ENCODE assay signal across 12 cellular contexts in genomic region chr15:34154725-34155204, GRCh38. TPM values are rescaled to one million over a fixed set of nuclear protein-coding genes. Genes with fewer than 3 reads are reported as not detected.
DNase-seq lines count a peak whose midpoint lies in the region; ATAC-seq, FAIRE-seq and TF ChIP-seq lines count a peak whose summit lies in the region.
"Had no signal": no experiment of that assay in that cellular context is flagged by ENCODE, and none has a peak within 500 bp of the region (broad histone marks: within the 10 kb centered on the region; RNA-seq: fewer than 3 reads in every experiment).

No MANE protein-coding gene starts in this region.

- no peak overlapping the region for H3K23ac ChIP-seq in neuronal stem cell (ENCODE audit: low read depth, low read length, poor library complexity)

- H3K14ac ChIP-seq in neuronal stem cell (ENCODE audit: low read length) = no peak overlapping the region

- H3K4me1 ChIP-seq in A549 (no peaks in the 10 kb centered on the region), RWPE2 (ENCODE audit: insufficient read depth, poor library complexity, severe bottlenecking) (no peaks in the 10 kb centered on the region), neural progenitor cell (no peaks in the 10 kb centered on the region), neuronal stem cell (ENCODE audit: control insufficient read depth in 2 of 2, insufficient read depth in 1 of 2, low read depth in 1 of 2, low read length in 2 of 2) (no peaks in the 10 kb centered on the region)

- CTCF ChIA-PET in A549 (lab: Yijun Ruan, JAX) = interaction anchor here (0.9 to 1.4 kb wide), 5 partner anchors 12 to 55 kb away, joined by 3 to 4 read pairs (median 3); partner anchors contain the start of gene KATNBL1

- H3K9me3 ChIP-seq in A549 (peaks cover 36% of the 10 kb centered on the region), RWPE2 (ENCODE audit: severe bottlenecking) (peaks cover 20% of the 10 kb centered on the region), neural progenitor cell (ENCODE audit: low read depth) (no peaks in the 10 kb centered on the region), neuronal stem cell (replicated peaks in 1 of 2; ENCODE audit: control insufficient read depth in 2 of 2, insufficient read depth in 1 of 2, low read depth in 1 of 2, low read length in 2 of 2) (peaks cover 2 to 27% of the 10 kb centered on the region in 2 donors)

- no peaks in the 10 kb centered on the region for H3K4me1 Mint-ChIP-seq in neural progenitor cell
- H3K4me1 Mint-ChIP-seq: brain had no signal

- H3K79me2 ChIP-seq in neural progenitor cell (ENCODE audit: low read depth) = no peaks in the 10 kb centered on the region

- ATAC-seq in A549 = peak; percentile 93 to 97
- peak; percentile 83 for ATAC-seq in RWPE2 (ENCODE audit: low read depth)
- ATAC-seq in esophagus mucosa = peak; percentile 97

- no peak overlapping the region for H3K4ac ChIP-seq in neuronal stem cell (ENCODE audit: low read length)

- peaks cover 11% of the 10 kb centered on the region for H3K9me3 Mint-ChIP-seq in neural progenitor cell

- no peak overlapping the region for H2BK15ac ChIP-seq in neuronal stem cell (ENCODE audit: low read length)

- H3K4me3 ChIP-seq in A549 = no peak overlapping the region
- H3K4me3 ChIP-seq in RWPE2 (ENCODE audit: severe bottlenecking) = no peak overlapping the region
- H3K4me3 ChIP-seq in coronary artery = no peak overlapping the region
- H3K4me3 ChIP-seq in neural progenitor cell = no peak overlapping the region
- no peak overlapping the region for H3K4me3 ChIP-seq in neuronal stem cell (ENCODE audit: low read length in 2 of 2)

- no peak overlapping the region for H3K27ac Mint-ChIP-seq in neural progenitor cell
- H3K27ac Mint-ChIP-seq: brain had no signal

- no peak overlapping the region for H3K18ac ChIP-seq in neuronal stem cell (ENCODE audit: low read length)

- TF ChIP-seq POLR2A in A549 (IDR thresholded peaks at IDR 0.05; ENCODE audit: low read length) = no peak
- TF ChIP-seq POLR2A in GM12891 (IDR thresholded peaks at IDR 0.05; ENCODE audit: low read depth, low read length) = no peak

- 86% methylated on average over 7 of the region's 7 CpGs for WGBS in A549 (ENCODE audit: missing lambda C conversion rate)
- WGBS in neuronal stem cell (ENCODE audit: extremely low coverage in 2 of 2, insufficient read length in 2 of 2, insufficient replicate concordance in 1 of 2), 2 donors = no CpG with 5 or more reads among the region's 7 CpGs

- no peak overlapping the region for H4K91ac ChIP-seq in neuronal stem cell (ENCODE audit: low read depth, low read length, poor library complexity)

- H2BK120ac ChIP-seq in neuronal stem cell (ENCODE audit: low read depth, low read length) = no peak overlapping the region

- no peak overlapping the region for H2AFZ ChIP-seq in neural progenitor cell (replicated peaks)
- H2AFZ ChIP-seq in neuronal stem cell (ENCODE audit: low read length) = no peak overlapping the region

- peaks cover 60% of the 10 kb centered on the region for H3K36me3 Mint-ChIP-seq in neural progenitor cell

- no peak for TF ChIP-seq EP300 in A549 (IDR thresholded peaks at IDR 0.05)

- no peak overlapping the region for H4K8ac ChIP-seq in neuronal stem cell (ENCODE audit: low read depth, low read length)

- H2AK5ac ChIP-seq in neuronal stem cell (ENCODE audit: low read depth, low read length) = no peak overlapping the region

- peak; percentile 40 to 87 for DNase-seq in A549 (ENCODE audit: low read depth in 1 of 2, low spot score in 1 of 2)
- DNase-seq in GM12891 (ENCODE audit: insufficient read length, low spot score) = no peak
- no peak for DNase-seq in RWPE2 (ENCODE audit: low spot score)
- no peak for DNase-seq in NCI-H1694 treated with DMSO at 0.1 percent for 48 hours (lab: John Stamatoyannopoulos, UW)
- DNase-seq in coronary artery (ENCODE audit: low spot score) = no peak
- DNase-seq in neural progenitor cell (ENCODE audit: low spot score) = no peak
- no peak for DNase-seq in neuronal stem cell (ENCODE audit: low spot score)
- DNase-seq: DMS 273 treated with DMSO at 0.1 percent for 48 hours, NCI-H345 had no signal

- FAIRE-seq in A549 (lab: Jason Lieb, UNC) (no peak), GM12891 (lab: Jason Lieb, UNC) (no peak)
- FAIRE-seq: TTC549 had no signal

- H2BK5ac ChIP-seq in neuronal stem cell (ENCODE audit: low read length) = no peak overlapping the region

- no peaks in the 10 kb centered on the region for H3F3A ChIP-seq in neural progenitor cell (ENCODE audit: low read depth)

- POLR2A ChIA-PET in A549 (lab: Yijun Ruan, JAX) = no interaction called here

- no peaks in the 10 kb centered on the region for H4K20me1 ChIP-seq in neural progenitor cell (ENCODE audit: low read depth)

- no peaks in the 10 kb centered on the region for H3K27me3 ChIP-seq in RWPE2 (ENCODE audit: insufficient read depth, poor library complexity, severe bottlenecking)
- H3K27me3 ChIP-seq in neural progenitor cell = no peaks in the 10 kb centered on the region
- H3K27me3 ChIP-seq in neuronal stem cell (ENCODE audit: control insufficient read depth in 3 of 3, insufficient read depth in 3 of 3, low read depth in 1 of 3, low read length in 3 of 3) = no peaks in the 10 kb centered on the region

- H3K4me3 Mint-ChIP-seq in neural progenitor cell = no peak overlapping the region
- H3K4me3 Mint-ChIP-seq: brain had no signal

- peak overlapping the region; percentile 58 to 74 for H3K27ac ChIP-seq in A549
- H3K27ac ChIP-seq in RWPE2 (ENCODE audit: poor library complexity, severe bottlenecking) = peak overlapping the region; percentile 50
- H3K27ac ChIP-seq in coronary artery = no peak overlapping the region
- H3K27ac ChIP-seq in neural progenitor cell = no peak overlapping the region
- no peak overlapping the region for H3K27ac ChIP-seq in neuronal stem cell (replicated peaks; ENCODE audit: low read length)

- TF ChIP-seq CTCF in A549 (IDR thresholded peaks at IDR 0.05) = no peak
- no peak for TF ChIP-seq CTCF in RWPE2 (IDR thresholded peaks at IDR 0.05; ENCODE audit: poor library complexity, severe bottlenecking)
- TF ChIP-seq CTCF in coronary artery (IDR thresholded peaks at IDR 0.05) = no peak
- TF ChIP-seq CTCF in neural progenitor cell (IDR thresholded peaks at IDR 0.05) = no peak

- no peak overlapping the region for H2BK12ac ChIP-seq in neuronal stem cell (ENCODE audit: low read length)

- TF ChIP-seq RAD21 in A549 (conservative IDR thresholded peaks at IDR 0.05 in 1 of 2, IDR thresholded peaks at IDR 0.05 in 1 of 2) = no peak

- no peak overlapping the region for H3K9ac ChIP-seq in neural progenitor cell
- H3K9ac ChIP-seq in neuronal stem cell (ENCODE audit: low read depth, low read length, poor library complexity) = no peak overlapping the region

- peaks cover 2% of the 10 kb centered on the region for H3K79me1 ChIP-seq in neuronal stem cell (ENCODE audit: low read depth, low read length)

- H3K36me3 ChIP-seq in RWPE2 (ENCODE audit: low read depth) (peaks cover 87% of the 10 kb centered on the region), neural progenitor cell (peaks cover 8% of the 10 kb centered on the region), neuronal stem cell (replicated peaks in 1 of 2; ENCODE audit: control insufficient read depth in 2 of 2, insufficient read depth in 2 of 2, low read length in 2 of 2) (peaks cover 11 to 97% of the 10 kb centered on the region in 2 donors)

- no peak overlapping the region for H3K4me2 ChIP-seq in A549
- H3K4me2 ChIP-seq in neural progenitor cell = no peak overlapping the region
- no peak overlapping the region for H3K4me2 ChIP-seq in neuronal stem cell (ENCODE audit: insufficient read depth, low read length, poor library complexity, severe bottlenecking)

- H3K27me3 Mint-ChIP-seq in neural progenitor cell (ENCODE audit: insufficient read depth, low read depth) = peaks cover 5% of the 10 kb centered on the region
- H3K27me3 Mint-ChIP-seq: brain had no signal

TF ChIP-seq in A549, 52 proteins besides CTCF, POLR2A, EP300 and RAD21 (continues in another document):
- no peak for TF ChIP-seq RCOR1 (IDR thresholded peaks at IDR 0.05; ENCODE audit: low read depth, low read length)

TF ChIP-seq in GM12891, 5 proteins besides CTCF, POLR2A, EP300 and RAD21:
- TF ChIP-seq SPI1 (IDR thresholded peaks at IDR 0.05; ENCODE audit: low read depth, low read length) (0 out of 2 replicates have a peak, but pooled peaks have one; percentile 1), PAX5 (IDR thresholded peaks at IDR 0.05; ENCODE audit: insufficient read depth, low read length, severe bottlenecking) (no peak)

RNA-seq across cellular contexts. Expression of gene PGBD4, which starts 52.9 kb away (rescaled TPM):
- 4.5 and 4.7 TPM in 2 replicates for polyA plus RNA-seq in A549 (2011; rRNA removed)
- 1.1 TPM in 2 replicates for polyA plus RNA-seq in A549 (2012; cell fraction: cytosol; rRNA removed)
- 0.83 and 0.88 TPM in 2 replicates for polyA plus RNA-seq in A549 (2012; cell fraction: nucleus; rRNA removed)
- 3.7 to 4.3 TPM (median 4.0 TPM) in 3 replicates for polyA plus RNA-seq in A549 (2017; fragmentation: RNase III; extraction: RNeasy Plus Mini Kit Qiagen cat#74134 plus additional on column Dnase treatment)
- polyA minus RNA-seq in A549 (2011; rRNA and poly(A)+ RNA removed) = 3.3 and 3.8 TPM in 2 replicates
- polyA plus RNA-seq in GM12891 (2012; ENCODE audit: low read depth, missing spikeins) = 1.3 TPM
- 0.76 TPM for total RNA-seq in esophagus mucosa
- total RNA-seq in neural progenitor cell (ENCODE audit: low replicate concordance) = 0.93 and 1.7 TPM in 2 replicates
- polyA plus RNA-seq in neuronal stem cell (2013, experiment 1 of 2) = 0.54 TPM
- polyA plus RNA-seq in neuronal stem cell (2013, experiment 2 of 2) = 0.48 TPM

RNA-seq across cellular contexts. Expression of gene EMC7, which starts 53.1 kb away (rescaled TPM):
- polyA plus RNA-seq in A549 (2011; rRNA removed) = 167 and 221 TPM in 2 replicates
- polyA plus RNA-seq in A549 (2012; cell fraction: cytosol; rRNA removed) = 76.9 and 87.9 TPM in 2 replicates
- 25.6 and 39.9 TPM in 2 replicates for polyA plus RNA-seq in A549 (2012; cell fraction: nucleus; rRNA removed)
- polyA plus RNA-seq in A549 (2017; fragmentation: RNase III; extraction: RNeasy Plus Mini Kit Qiagen cat#74134 plus additional on column Dnase treatment) = 129 to 135 TPM (median 135 TPM) in 3 replicates
- polyA minus RNA-seq in A549 (2011; rRNA and poly(A)+ RNA removed) = 24.9 and 26.8 TPM in 2 replicates
- 46.6 TPM for polyA plus RNA-seq in GM12891 (2012; ENCODE audit: low read depth, missing spikeins)
- total RNA-seq in esophagus mucosa = 41.5 TPM
- 18.6 and 25.6 TPM in 2 replicates for total RNA-seq in neural progenitor cell (ENCODE audit: low replicate concordance)
- 30.8 TPM for polyA plus RNA-seq in neuronal stem cell (2013, experiment 1 of 2)
- 30.1 TPM for polyA plus RNA-seq in neuronal stem cell (2013, experiment 2 of 2)

RNA-seq across cellular contexts. Expression of gene KATNBL1, which starts 55.1 kb away (rescaled TPM):
- polyA plus RNA-seq in A549 (2011; rRNA removed) = 46.6 and 75.8 TPM in 2 replicates
- 11.0 and 11.8 TPM in 2 replicates for polyA plus RNA-seq in A549 (2012; cell fraction: cytosol; rRNA removed)
- polyA plus RNA-seq in A549 (2012; cell fraction: nucleus; rRNA removed) = 6.8 and 11.0 TPM in 2 replicates
- 35.2 to 40.1 TPM (median 40.0 TPM) in 3 replicates for polyA plus RNA-seq in A549 (2017; fragmentation: RNase III; extraction: RNeasy Plus Mini Kit Qiagen cat#74134 plus additional on column Dnase treatment)
- 11.9 and 18.6 TPM in 2 replicates for polyA minus RNA-seq in A549 (2011; rRNA and poly(A)+ RNA removed)
- polyA plus RNA-seq in GM12891 (2012; ENCODE audit: low read depth, missing spikeins) = 18.2 TPM
- total RNA-seq in esophagus mucosa = 50.3 TPM
- total RNA-seq in neural progenitor cell (ENCODE audit: low replicate concordance) = 124 and 178 TPM in 2 replicates
- 47.1 TPM for polyA plus RNA-seq in neuronal stem cell (2013, experiment 1 of 2)
- 48.6 TPM for polyA plus RNA-seq in neuronal stem cell (2013, experiment 2 of 2)

Comparison
In these comparisons a context has a peak if more than half of its experiments do, and no peak if none do; other contexts are left out.
1. DNase-seq: peak in A549 (2 of 2); none in GM12891 (single experiment), RWPE2 (single experiment), NCI-H1694 treated with DMSO at 0.1 percent for 48 hours (single experiment), coronary artery (single experiment), neural progenitor cell (single experiment) and neuronal stem cell (single experiment).
2. H3K27ac ChIP-seq: peak in A549 (2 of 2) and RWPE2 (single experiment); none in coronary artery (0 of 2), neural progenitor cell (single experiment) and neuronal stem cell (single experiment).
3. Peak in every context shown above with its lines, with median percentiles within 50 percentile points of each other: ATAC-seq.